27 cellular contexts compared by ENCODE assay signal in genomic region chrX:43817454-43817853, GRCh38.
"Had no signal": no experiment of that assay in that cellular context is flagged by ENCODE, and none has a peak within 500 bp of the region (broad histone marks: within the 10 kb centered on the region; RNA-seq: fewer than 3 reads in every experiment).

No MANE protein-coding gene starts in this region.

- DNase-seq: natural killer cell; occipital lobe; ovary; posterior cingulate gyrus; psoas muscle; right cardiac atrium; right lobe of liver; sigmoid colon; spleen; stimulated activated CD4-positive, alpha-beta T cell treated with anti-CD3 and anti-CD28 coated beads, Interleukin-12 subunit alpha, Interleukin-12 subunit beta, amount 100 ng/mL, for 4 hours; stimulated activated CD4-positive, alpha-beta T cell treated with anti-CD3 and anti-CD28 coated beads, Interleukin-1b, Interleukin-23, amount 100 ng/mL, for 48 hours; stimulated activated CD4-positive, alpha-beta T cell treated with anti-CD3 and anti-CD28 coated beads, Interleukin-4, amount 100 ng/mL, for 1 hour; stimulated activated CD4-positive, alpha-beta T cell treated with anti-CD3 and anti-CD28 coated beads, Interleukin-4, amount 100 ng/mL, for 4 hours; stimulated activated CD8-positive, alpha-beta memory T cell treated with anti-CD3 and anti-CD28 coated beads, Interleukin-4, amount 100 ng/mL, for 48 hours; stimulated activated naive CD4-positive, alpha-beta T cell; stimulated activated naive CD8-positive, alpha-beta T cell treated with anti-CD3 and anti-CD28 coated beads, Interleukin-15, Interleukin-2, amounts not matched to agents 100 U/mL and 50 U/mL, for 24 hours; stomach; thyroid gland; upper lobe of left lung had no signal

- ATAC-seq: natural killer cell; psoas muscle; right cardiac atrium; right lobe of liver; stimulated activated memory B cell treated with anti-CD40 and anti-IgM and Interleukin-4, amounts not matched to agents 10 μg/mL and 1 μg/mL and 100 μg/mL, for 72 hours; stimulated activated naive CD8-positive, alpha-beta T cell treated with anti-CD3 and anti-CD28 coated beads, Interleukin-15, Interleukin-2, amounts not matched to agents 100 U/mL and 50 U/mL, for 24 hours had no signal

- FAIRE-seq: urothelium cell line had no signal

- H3K27ac ChIP-seq: neural progenitor cell, ovary, parathyroid adenoma, psoas muscle, right lobe of liver, sigmoid colon, spleen, stomach, thoracic aorta, thyroid gland, tibial nerve, upper lobe of left lung, vagina had no signal

- H3K9me3 ChIP-seq: ovary, psoas muscle, right lobe of liver, sigmoid colon, spleen, stomach, thoracic aorta, thyroid gland, tibial nerve, upper lobe of left lung, vagina had no signal

- H3K4me1 ChIP-seq: neural progenitor cell, parathyroid adenoma, right lobe of liver, spleen, stomach, thyroid gland, tibial nerve, upper lobe of left lung had no signal

- H3K27me3 ChIP-seq: neural progenitor cell, ovary, right lobe of liver, sigmoid colon, stomach, thyroid gland, upper lobe of left lung, vagina had no signal

- H3K36me3 ChIP-seq: neural progenitor cell, ovary, right lobe of liver, sigmoid colon, spleen, stomach, thoracic aorta, thyroid gland, tibial nerve, upper lobe of left lung, vagina had no signal

- H3K4me3 ChIP-seq: neural progenitor cell, ovary, psoas muscle, right lobe of liver, sigmoid colon, smooth muscle cell, spleen, stomach, thoracic aorta, thyroid gland, tibial nerve, upper lobe of left lung, vagina had no signal
